ENCODE assay signal across 18 cellular contexts in the genomic region with DNA sequence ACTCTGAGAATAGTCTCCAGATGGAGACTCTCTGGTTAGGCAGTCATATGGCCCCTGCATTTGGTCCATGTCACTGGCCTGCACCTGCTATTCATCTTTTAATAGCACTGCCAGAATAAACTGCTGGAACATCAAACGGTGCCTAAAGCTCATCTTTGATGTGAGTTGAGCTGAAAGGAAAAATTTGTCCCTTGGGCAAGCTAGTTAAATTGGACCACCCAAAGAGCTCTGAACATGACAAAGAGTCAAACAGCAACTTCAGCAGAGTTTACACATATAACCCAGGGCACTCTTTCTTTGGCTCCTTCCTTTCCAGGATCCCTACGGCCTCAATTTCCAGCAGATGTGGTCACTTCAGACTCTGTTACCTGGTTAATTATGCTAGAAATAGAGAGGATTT.
DNase-seq lines count a peak whose midpoint lies in the region.
"Had no signal": no experiment of that assay in that cellular context is flagged by ENCODE, and none has a peak within 500 bp of the region (broad histone marks: within the 10 kb centered on the region; RNA-seq: fewer than 3 reads in every experiment).

No MANE protein-coding gene starts in this region.

- H3K4me3 ChIP-seq in SJCRH30 (no peak overlapping the region), iPS DF 6.9 (ENCODE audit: low read length) (no peak overlapping the region), neuronal stem cell (ENCODE audit: low read length in 2 of 2) (no peak overlapping the region)
- H3K4me3 ChIP-seq: A549, HAP-1 had no signal

- H3K27ac ChIP-seq in SJCRH30 (no peak overlapping the region), iPS DF 6.9 (ENCODE audit: low read length) (no peak overlapping the region), neuronal stem cell (replicated peaks; ENCODE audit: low read length) (no peak overlapping the region)
- H3K27ac ChIP-seq: 22Rv1, A549, C4-2B had no signal

- H3K36me3 ChIP-seq in SJCRH30, result no peaks in the 10 kb centered on the region
- no peaks in the 10 kb centered on the region for H3K36me3 ChIP-seq in iPS DF 6.9 (ENCODE audit: control insufficient read depth, insufficient read depth, low read length)
- H3K36me3 ChIP-seq in neuronal stem cell (replicated peaks in 1 of 2; ENCODE audit: control insufficient read depth in 2 of 2, insufficient read depth in 2 of 2, low read length in 2 of 2), result no peaks in the 10 kb centered on the region
- H3K36me3 ChIP-seq: HAP-1 had no signal

- H3K9ac ChIP-seq in neuronal stem cell (ENCODE audit: low read depth, low read length, poor library complexity), result no peak overlapping the region

- H2BK12ac ChIP-seq in neuronal stem cell (ENCODE audit: low read length), result no peak overlapping the region

- no peaks in the 10 kb centered on the region for H3K79me1 ChIP-seq in neuronal stem cell (ENCODE audit: low read depth, low read length)

- peak overlapping the region; percentile 19 for H2AFZ ChIP-seq in neuronal stem cell (ENCODE audit: low read length)

- H4K91ac ChIP-seq in neuronal stem cell (ENCODE audit: low read depth, low read length, poor library complexity), result no peak overlapping the region

- H3K4me1 ChIP-seq in SJCRH30 (no peaks in the 10 kb centered on the region), iPS DF 6.9 (ENCODE audit: control insufficient read depth, insufficient read depth, low read length) (peaks cover 1% of the 10 kb centered on the region; the same call in 1 of the 2 replicates), neuronal stem cell (ENCODE audit: control insufficient read depth in 2 of 2, insufficient read depth in 1 of 2, low read depth in 1 of 2, low read length in 2 of 2) (no peaks in the 10 kb centered on the region)
- H3K4me1 ChIP-seq: A549, HAP-1 had no signal

- H3K23ac ChIP-seq in neuronal stem cell (ENCODE audit: low read depth, low read length, poor library complexity), result no peak overlapping the region

- H2BK5ac ChIP-seq in neuronal stem cell (ENCODE audit: low read length), result no peak overlapping the region

- H2BK15ac ChIP-seq in neuronal stem cell (ENCODE audit: low read length), result no peak overlapping the region

- H3K27me3 ChIP-seq in SJCRH30 (no peaks in the 10 kb centered on the region), iPS DF 6.9 (ENCODE audit: control insufficient read depth, insufficient read depth, low read length) (no peaks in the 10 kb centered on the region), neuronal stem cell (ENCODE audit: control insufficient read depth in 3 of 3, insufficient read depth in 3 of 3, low read depth in 1 of 3, low read length in 3 of 3) (no peaks in the 10 kb centered on the region)

- DNase-seq in ELF-1 (ENCODE audit: low read depth, low spot score) (peak; percentile 81), SJCRH30 (peak; percentile 4 to 47), iPS DF 6.9 (ENCODE audit: low read depth, low spot score) (peak; percentile 16), neuronal stem cell (ENCODE audit: low spot score) (no peak), ecto neural progenitor cell (ENCODE audit: low spot score) (no peak), UCSD-AML1 (lab: John Stamatoyannopoulos, UW; ENCODE audit: unreplicated experiment) (no peak), NCI-H187 treated with DMSO at 0.1 percent for 48 hours (lab: John Stamatoyannopoulos, UW) (no peak)
- DNase-seq: AML-193; Caco-2; CD4-positive, alpha-beta T cell; DMS153; DMS79; GF-D8; GOT3 had no signal

- no CpG with 5 or more reads among the region's 2 CpGs for WGBS in iPS DF 6.9 (ENCODE audit: insufficient coverage, insufficient read length)
- no CpG with 5 or more reads among the region's 2 CpGs for WGBS in neuronal stem cell (ENCODE audit: extremely low coverage in 2 of 2, insufficient read length in 2 of 2, insufficient replicate concordance in 1 of 2), 2 donors

- no peak overlapping the region for H4K8ac ChIP-seq in neuronal stem cell (ENCODE audit: low read depth, low read length)

- no peak overlapping the region for H2BK120ac ChIP-seq in neuronal stem cell (ENCODE audit: low read depth, low read length)

- no peak overlapping the region for H3K4ac ChIP-seq in neuronal stem cell (ENCODE audit: low read length)

- H3K9me3 ChIP-seq in SJCRH30 (replicated peaks), result no peaks in the 10 kb centered on the region
- no peaks in the 10 kb centered on the region for H3K9me3 ChIP-seq in iPS DF 6.9 (ENCODE audit: control insufficient read depth, insufficient read depth, low read length)
- no peaks in the 10 kb centered on the region for H3K9me3 ChIP-seq in neuronal stem cell (replicated peaks in 1 of 2; ENCODE audit: control insufficient read depth in 2 of 2, insufficient read depth in 1 of 2, low read depth in 1 of 2, low read length in 2 of 2)
- H3K9me3 ChIP-seq: A549, Caco-2, HAP-1 had no signal

- no peak overlapping the region for H3K18ac ChIP-seq in neuronal stem cell (ENCODE audit: low read length)

- H3K14ac ChIP-seq in neuronal stem cell (ENCODE audit: low read length), result no peak overlapping the region

- no peak overlapping the region for H2AK5ac ChIP-seq in neuronal stem cell (ENCODE audit: low read depth, low read length)

- no peak overlapping the region for H3K4me2 ChIP-seq in neuronal stem cell (ENCODE audit: insufficient read depth, low read length, poor library complexity, severe bottlenecking)
- H3K4me2 ChIP-seq: A549 had no signal

Comparison
In these comparisons a context has a peak if more than half of its experiments do, and no peak if none do; other contexts are left out.
1. DNase-seq: peak in ELF-1 (single experiment), SJCRH30 (2 of 2) and iPS DF 6.9 (single experiment); none in neuronal stem cell (single experiment), ecto neural progenitor cell (single experiment), UCSD-AML1 (single experiment) and NCI-H187 treated with DMSO at 0.1 percent for 48 hours (single experiment).